Comparison of ENCODE assay signal across 8 cellular contexts in genomic region chr2:32064713-32065112, GRCh38. TPM values are rescaled to one million over a fixed set of nuclear protein-coding genes. Genes with fewer than 3 reads are reported as not detected.
DNase-seq lines count a peak whose midpoint lies in the region; ATAC-seq and TF ChIP-seq lines count a peak whose summit lies in the region.

No MANE protein-coding gene starts in this region.

- intact Hi-C loops in Right ventricle myocardium superior (cut with DNase I) (no loop called here), breast epithelium (cut with DNase I; ENCODE audit: low total_unique reads) (no loop called here), mucosa of descending colon (cut with DNase I, micrococcal nuclease) (loop anchor here in 1 of 2 donors (2.0 kb wide), 1 partner anchor 100 kb away; the partner anchor contains the start of gene SLC30A6), aorta (cut with DNase I) (loop anchor here (5.0 to 10.0 kb wide), 3 partner anchors 52 to 290 kb away; partner anchors contain the start of genes SLC30A6 (in 2 of the 2), BIRC6 (in 1 of the 2) and MEMO1 (in 1 of the 2))

- H3K36me3 ChIP-seq in right atrium auricular region (no peaks in the 10 kb centered on the region), breast epithelium (no peaks in the 10 kb centered on the region), mucosa of descending colon (ENCODE audit: low read depth) (no peaks in the 10 kb centered on the region), aorta (ENCODE audit: control insufficient read depth in 1 of 2, insufficient read depth in 2 of 2, low read length in 1 of 2) (no peaks in the 10 kb centered on the region)

- H3K4me3 ChIP-seq in right atrium auricular region (peak overlapping the region; percentile 76 to 94), breast epithelium (peak overlapping the region; percentile 85), mucosa of descending colon (peak overlapping the region; percentile 63), aorta (ENCODE audit: low read length in 2 of 2) (peak overlapping the region; percentile 90 to 92)

- no peaks in the 10 kb centered on the region for H3K27me3 ChIP-seq in right atrium auricular region
- H3K27me3 ChIP-seq in breast epithelium, result no peaks in the 10 kb centered on the region
- no peaks in the 10 kb centered on the region for H3K27me3 ChIP-seq in aorta (ENCODE audit: control insufficient read depth in 1 of 2, insufficient read depth in 2 of 2, low read length in 1 of 2)

- no peak for ATAC-seq in Right ventricle myocardium superior (ENCODE audit: poor library complexity)
- ATAC-seq in mucosa of descending colon, result no peak
- ATAC-seq in aorta (ENCODE audit: low FRiP score), result no peak
- no peak for ATAC-seq in GM21423 (IDR thresholded peaks at IDR 0.05; ENCODE audit: unreplicated experiment)

- no peak for TF ChIP-seq POLR2A in breast epithelium (IDR thresholded peaks at IDR 0.05)

- H3K27ac ChIP-seq in right atrium auricular region (peak overlapping the region; percentile 93 to 96), breast epithelium (no peak overlapping the region), aorta (ENCODE audit: low read depth in 1 of 2, low read length in 2 of 2) (no peak overlapping the region)

- H3K4me1 ChIP-seq in right atrium auricular region, result peaks cover 0 to 15% of the 10 kb centered on the region in 2 donors
- no peaks in the 10 kb centered on the region for H3K4me1 ChIP-seq in breast epithelium
- H3K4me1 ChIP-seq in mucosa of descending colon (ENCODE audit: low read depth), result peaks cover 5% of the 10 kb centered on the region
- H3K4me1 ChIP-seq in aorta (ENCODE audit: control insufficient read depth in 1 of 2, insufficient read depth in 2 of 2, low read length in 2 of 2), result peaks cover 0 to 2% of the 10 kb centered on the region in 2 donors

- WGBS in aorta, 2 donors, result 79 to 82% methylated on average over 8 of the region's 8 CpGs

- H3K9me3 ChIP-seq in right atrium auricular region (no peaks in the 10 kb centered on the region), breast epithelium (no peaks in the 10 kb centered on the region), mucosa of descending colon (no peaks in the 10 kb centered on the region), aorta (ENCODE audit: control insufficient read depth, low read length) (no peaks in the 10 kb centered on the region)

- no peak for TF ChIP-seq CTCF in right atrium auricular region (IDR thresholded peaks at IDR 0.05)
- TF ChIP-seq CTCF in breast epithelium (IDR thresholded peaks at IDR 0.05), result no peak
- TF ChIP-seq CTCF in mucosa of descending colon (IDR thresholded peaks at IDR 0.05), result no peak

- DNase-seq in right atrium auricular region (ENCODE audit: low spot score) (no peak), Right ventricle myocardium superior (no peak), breast epithelium (ENCODE audit: low spot score in 2 of 2) (no peak), mucosa of descending colon (no peak), aorta (no peak), NCI-H2107 (lab: John Stamatoyannopoulos, UW) (no peak)
- DNase-seq in effector CD8-positive, alpha-beta T cell (lab: John Stamatoyannopoulos, UW), result no peak

RNA-seq across cellular contexts. Expression of gene SPAST, which starts 1.4 kb away (rescaled TPM):
- 1 to 10 TPM; 6.7 to 9.0 TPM for total RNA-seq in right atrium auricular region
- total RNA-seq in Right ventricle myocardium superior, result 10.7 TPM
- total RNA-seq in breast epithelium, result 10 to 100 TPM; 16.3 to 30.9 (median 21.3) TPM
- total RNA-seq in mucosa of descending colon, result 10 to 100 TPM; 17.2 to 18.9 (median 17.2) TPM
- 10 to 100 TPM; 13.5 to 18.2 TPM for total RNA-seq in aorta
- 1 to 10 TPM; 3.9 to 5.0 TPM for polyA plus RNA-seq in aorta

RNA-seq across cellular contexts. Expression of gene DPY30, which starts 25.1 kb away (rescaled TPM):
- 10 to 100 TPM; 40.8 to 49.8 TPM for total RNA-seq in right atrium auricular region
- 42.3 TPM for total RNA-seq in Right ventricle myocardium superior
- 10 to 100 TPM; 44.8 to 64.2 (median 63.9) TPM for total RNA-seq in breast epithelium
- 10 to 100 TPM; 49.0 to 59.2 (median 49.0) TPM for total RNA-seq in mucosa of descending colon
- 10 to 100 TPM; 38.4 to 47.5 TPM for total RNA-seq in aorta
- 100 to 1,000 TPM in 1 of 2 donors, 10 to 100 TPM in 1; 79.4 to 131 TPM for polyA plus RNA-seq in aorta

RNA-seq across cellular contexts. Expression of gene MEMO1, which starts 53.9 kb away (rescaled TPM):
- 10 to 100 TPM; 20.9 to 26.1 TPM for total RNA-seq in right atrium auricular region
- total RNA-seq in Right ventricle myocardium superior, result 43.8 TPM
- 10 to 100 TPM; 26.1 to 28.8 (median 26.1) TPM for total RNA-seq in breast epithelium
- 10 to 100 TPM; 28.6 to 46.4 (median 29.2) TPM for total RNA-seq in mucosa of descending colon
- total RNA-seq in aorta, result 10 to 100 TPM; 33.6 to 36.2 TPM
- polyA plus RNA-seq in aorta, result 10 to 100 TPM; 26.5 to 28.5 TPM

Comparison
In these comparisons a context has a peak if more than half of its experiments do, and no peak if none do; other contexts are left out.
1. H3K27ac ChIP-seq: peak in right atrium auricular region (2 of 2); none in breast epithelium (0 of 2) and aorta (0 of 2).
2. intact Hi-C loops: an anchor here in aorta (5.0 to 10.0 kb wide); none called in Right ventricle myocardium superior and breast epithelium.
3. Peak in every context shown above with its lines, with median percentiles within 50 percentile points of each other: H3K4me3 ChIP-seq.